25 cellular contexts compared by ENCODE assay signal in the genomic region with DNA sequence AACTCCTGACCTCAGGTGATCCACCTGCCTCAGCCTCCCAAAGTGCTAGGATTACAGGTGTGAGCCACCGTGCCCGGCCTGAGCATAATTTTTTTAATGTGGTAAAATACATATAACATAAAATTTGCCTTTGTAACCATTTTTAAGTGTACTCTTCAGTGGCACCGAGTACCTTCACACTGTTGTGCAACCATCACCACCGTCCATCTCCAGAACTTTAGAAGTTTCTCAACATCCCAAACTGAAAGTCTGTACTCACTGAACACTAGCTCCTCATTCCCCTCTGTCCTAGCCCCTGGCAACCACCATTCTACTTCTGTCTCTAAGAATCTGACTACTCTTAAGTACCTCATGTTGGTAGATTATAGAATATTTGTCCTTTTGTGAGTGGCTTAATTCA.
"Had no signal": no experiment of that assay in that cellular context is flagged by ENCODE, and none has a peak within 500 bp of the region (broad histone marks: within the 10 kb centered on the region; RNA-seq: fewer than 3 reads in every experiment).

No MANE protein-coding gene starts in this region.

- H3K4me3 ChIP-seq: hepatocyte, left lung, lung, right lobe of liver, stomach, transverse colon, uterus had no signal

- H3K27me3 ChIP-seq: brain microvascular endothelial cell, hepatocyte, left lung, right lobe of liver, stomach, transverse colon, uterus had no signal

- H3K9me3 ChIP-seq: left lung, right lobe of liver, stomach, transverse colon, uterus had no signal

- H3K27ac Mint-ChIP-seq: activated CD4-positive, alpha-beta memory T cell treated with anti-CD3 and anti-CD28 coated beads, Interleukin-2, amount 10 ng/mL, durations not matched to agents 7 days and 5 days; immature natural killer cell; stimulated activated memory B cell treated with anti-CD40 and anti-IgM and Interleukin-4, amounts not matched to agents 10 μg/mL and 1 μg/mL and 100 μg/mL, for 72 hours; T-helper 1 cell treated with Interleukin-12 subunit alpha and Interleukin-12 subunit beta and Interleukin-4 antibody, amounts not matched to agents 30 μg/mL and 1 μg/mL, for 36 hours had no signal

- H3K36me3 ChIP-seq: brain microvascular endothelial cell, left lung, transverse colon, uterus had no signal

- DNase-seq: activated CD4-positive, alpha-beta memory T cell treated with anti-CD3 and anti-CD28 coated beads, Interleukin-2, amount 10 ng/mL, durations not matched to agents 7 days and 5 days; activated CD4-positive, alpha-beta T cell treated with anti-CD3 and anti-CD28 coated beads for 48 hours; activated naive CD4-positive, alpha-beta T cell; aorta; brain microvascular endothelial cell; caudate nucleus; effector memory CD4-positive, alpha-beta T cell; foreskin melanocyte; glutamatergic neuron; immature natural killer cell; left lung; naive B cell; occipital lobe; posterior cingulate gyrus; right lobe of liver; small intestine; stimulated activated CD4-positive, alpha-beta T cell treated with anti-CD3 and anti-CD28 coated beads, Interleukin-2, amount 100 ng/mL, for 24 hours; stomach; transverse colon; uterus had no signal

- H3K4me1 Mint-ChIP-seq: immature natural killer cell had no signal

- H3K9me3 Mint-ChIP-seq: immature natural killer cell; naive B cell; stimulated activated memory B cell treated with anti-CD40 and anti-IgM and Interleukin-4, amounts not matched to agents 10 μg/mL and 1 μg/mL and 100 μg/mL, for 72 hours; T-helper 1 cell treated with Interleukin-12 subunit alpha and Interleukin-12 subunit beta and Interleukin-4 antibody, amounts not matched to agents 30 μg/mL and 1 μg/mL, for 36 hours had no signal

- H3K36me3 Mint-ChIP-seq: naive B cell had no signal

- H3K4me3 Mint-ChIP-seq: activated CD4-positive, alpha-beta memory T cell treated with anti-CD3 and anti-CD28 coated beads, Interleukin-2, amount 10 ng/mL, durations not matched to agents 7 days and 5 days; immature natural killer cell; naive B cell; stimulated activated memory B cell treated with anti-CD40 and anti-IgM and Interleukin-4, amounts not matched to agents 10 μg/mL and 1 μg/mL and 100 μg/mL, for 72 hours; T-helper 1 cell treated with Interleukin-12 subunit alpha and Interleukin-12 subunit beta and Interleukin-4 antibody, amounts not matched to agents 30 μg/mL and 1 μg/mL, for 36 hours had no signal

- ATAC-seq: esophagus mucosa; left lung; stimulated activated memory B cell treated with anti-CD40 and anti-IgM and Interleukin-4, amounts not matched to agents 10 μg/mL and 1 μg/mL and 100 μg/mL, for 72 hours had no signal

- H3K27ac ChIP-seq: brain microvascular endothelial cell, hepatocyte had no signal

- H3K27me3 Mint-ChIP-seq: activated CD4-positive, alpha-beta memory T cell treated with anti-CD3 and anti-CD28 coated beads, Interleukin-2, amount 10 ng/mL, durations not matched to agents 7 days and 5 days had no signal
